In the genomic region with DNA sequence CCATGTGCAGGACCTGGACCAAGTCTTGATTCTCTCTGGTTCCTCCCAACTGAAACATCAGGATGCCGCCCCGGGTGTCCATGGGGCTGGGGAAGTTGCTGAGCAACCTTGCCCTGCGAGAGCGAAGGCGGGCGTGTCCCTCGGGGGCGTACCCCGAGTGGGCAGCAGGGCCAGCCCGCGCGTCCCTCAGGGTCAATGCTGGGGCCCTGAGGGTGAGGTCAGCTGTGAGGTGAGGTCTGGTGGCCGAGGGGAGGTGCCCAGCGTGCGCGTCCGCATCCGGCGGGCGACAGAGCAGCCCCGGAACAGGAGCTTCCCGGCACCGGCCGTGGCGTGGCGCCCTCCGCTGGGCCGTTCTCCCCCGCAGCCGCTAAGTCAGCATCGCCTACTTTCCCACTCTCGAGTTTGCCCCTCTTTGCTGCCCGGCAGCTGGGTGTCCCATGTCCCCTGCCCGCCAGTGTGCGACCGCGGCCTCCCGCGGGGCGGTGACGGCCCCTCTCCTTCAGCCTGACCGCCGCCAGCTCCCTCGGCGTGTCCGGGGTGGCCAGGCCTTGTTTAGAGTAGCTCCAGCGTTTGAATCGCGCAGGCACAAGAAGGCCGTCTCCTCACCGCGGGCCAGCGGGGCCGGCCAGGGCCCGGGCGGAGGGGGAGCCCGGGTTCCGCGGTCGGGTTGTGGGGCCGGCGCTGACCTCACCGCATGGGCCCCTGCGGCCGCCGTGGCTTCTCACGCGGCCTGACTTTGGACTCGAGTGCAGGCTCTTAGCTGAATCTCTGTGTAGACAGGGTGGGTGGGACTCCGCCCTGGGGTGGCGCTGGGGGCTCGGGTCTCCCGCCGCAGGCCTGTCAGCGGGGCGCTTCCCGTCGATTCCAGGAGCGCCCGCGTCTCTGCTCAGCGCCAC, we compare ENCODE assay signal across 9 cellular contexts. TPM values are rescaled to one million over a fixed set of nuclear protein-coding genes. Genes with fewer than 3 reads are reported as not detected.
DNase-seq lines count a peak whose midpoint lies in the region; ATAC-seq and TF ChIP-seq lines count a peak whose summit lies in the region.
"Had no signal": no experiment of that assay in that cellular context is flagged by ENCODE, and none has a peak within 500 bp of the region (broad histone marks: within the 10 kb centered on the region; RNA-seq: fewer than 3 reads in every experiment).

No MANE protein-coding gene starts in this region.

- peak; percentile 48 to 51 for ATAC-seq in activated CD4-positive, CD25-positive, alpha-beta regulatory T cell treated with anti-CD3 and anti-CD28 coated beads, Interleukin-2, amount 50 U/mL, for 24 hours

- H3K9me3 Mint-ChIP-seq in CD4-positive, alpha-beta memory T cell = no peaks in the 10 kb centered on the region
- no peaks in the 10 kb centered on the region for H3K9me3 Mint-ChIP-seq in IgD-negative memory B cell

- H3K27me3 Mint-ChIP-seq in CD4-positive, alpha-beta memory T cell = peaks cover 6 to 19% of the 10 kb centered on the region in 2 donors
- peaks cover 15% of the 10 kb centered on the region for H3K27me3 Mint-ChIP-seq in IgD-negative memory B cell

- intact Hi-C loops in CD4-positive, alpha-beta memory T cell (cut with micrococcal nuclease) = loop anchor here (2.0 to 5.0 kb wide), 2 partner anchors 33 to 171 kb away; a partner anchor contains a TSS

- H3K9me3 ChIP-seq in CD4-positive, alpha-beta memory T cell (ENCODE audit: control insufficient read depth in 1 of 2, low read length in 2 of 2) = no peaks in the 10 kb centered on the region
- H3K9me3 ChIP-seq in ectodermal cell (ENCODE audit: control insufficient read depth, low read length) = no peaks in the 10 kb centered on the region
- no peaks in the 10 kb centered on the region for H3K9me3 ChIP-seq in liver (ENCODE audit: control insufficient read depth in 4 of 4, low read length in 3 of 4)

- peaks cover 0 to 6% (median 1%) of the 10 kb centered on the region in 4 donors for H3K4me1 Mint-ChIP-seq in CD4-positive, alpha-beta memory T cell
- H3K4me1 Mint-ChIP-seq in IgD-negative memory B cell = peaks cover 0 to 6% (median 4%) of the 10 kb centered on the region in 3 donors

- POLR2A ChIA-PET in CD4-positive, alpha-beta memory T cell (lab: Charles Lee; ENCODE audit: partially characterized antibody) = interaction anchor here (1.4 to 2.1 kb wide), 3 partner anchors 9 to 264 kb away, joined by 4 to 22 read pairs (median 6); a partner anchor contains a TSS

- peak overlapping the region; percentile 30 to 64 for H3K9ac ChIP-seq in liver (ENCODE audit: low read depth in 1 of 2, low read length in 2 of 2)

- H3K27me3 ChIP-seq in CD4-positive, alpha-beta memory T cell (ENCODE audit: insufficient read depth, low read length) = peaks cover 15% of the 10 kb centered on the region
- H3K27me3 ChIP-seq in ectodermal cell (ENCODE audit: control insufficient read depth, insufficient read depth, low read length, poor library complexity, severe bottlenecking) = peaks cover 54% of the 10 kb centered on the region
- no peaks in the 10 kb centered on the region for H3K27me3 ChIP-seq in liver (ENCODE audit: control insufficient read depth in 4 of 4, insufficient read depth in 4 of 4, low read length in 3 of 4)

- peaks cover 8% of the 10 kb centered on the region for H3K4me1 ChIP-seq in CD4-positive, alpha-beta memory T cell (ENCODE audit: insufficient read depth, low read length)
- H3K4me1 ChIP-seq in ectodermal cell (ENCODE audit: control insufficient read depth, insufficient read depth, low read length) (peaks cover 3% of the 10 kb centered on the region), liver (ENCODE audit: control insufficient read depth in 4 of 4, insufficient read depth in 4 of 4, low read length in 3 of 4) (peaks cover 0 to 11% (median 3%) of the 10 kb centered on the region in 4 donors)

- no peak overlapping the region for H3K27ac ChIP-seq in CD4-positive, alpha-beta memory T cell (ENCODE audit: low read depth, low read length)
- H3K27ac ChIP-seq in ectodermal cell (ENCODE audit: insufficient read depth, low read depth, low read length, poor library complexity, severe bottlenecking) = no peak overlapping the region
- H3K27ac ChIP-seq in liver (ENCODE audit: low read depth in 1 of 2, low read length in 2 of 2) = peak overlapping the region; percentile 79 to 88

- H3K36me3 ChIP-seq in CD4-positive, alpha-beta memory T cell (ENCODE audit: insufficient read depth, low read length) = no peaks in the 10 kb centered on the region
- no peaks in the 10 kb centered on the region for H3K36me3 ChIP-seq in ectodermal cell (ENCODE audit: control insufficient read depth, insufficient read depth, low read length)
- no peaks in the 10 kb centered on the region for H3K36me3 ChIP-seq in liver (ENCODE audit: control insufficient read depth in 4 of 4, insufficient read depth in 3 of 4, low read depth in 1 of 4, low read length in 3 of 4)

- H3K36me3 Mint-ChIP-seq in CD4-positive, alpha-beta memory T cell = no peaks in the 10 kb centered on the region
- no peaks in the 10 kb centered on the region for H3K36me3 Mint-ChIP-seq in IgD-negative memory B cell

- peak; percentile 51 to 52 for TF ChIP-seq RAD21 in liver (IDR thresholded peaks at IDR 0.05)

- CTCF ChIA-PET in CD4-positive, alpha-beta memory T cell (lab: Charles Lee; ENCODE audit: partially characterized antibody) = interaction anchor here (0.6 to 3.1 kb wide), 20 partner anchors 9 to 200 kb away, joined by 3 to 29 read pairs (median 5); no protein-coding TSS in a partner anchor

- DNase-seq in CD4-positive, alpha-beta memory T cell = peak in 4 of 5 donors; percentile 32 to 48 (median 38)
- DNase-seq in GM20000 (ENCODE audit: low spot score) = peak; percentile 82
- peak; percentile 17 for DNase-seq in stimulated activated CD8-positive, alpha-beta memory T cell treated with anti-CD3 and anti-CD28 coated beads, Interleukin-12 subunit alpha, Interleukin-12 subunit beta, amount 100 ng/mL, for 4 hours (ENCODE audit: low read depth)
- no peak for DNase-seq in NCI-H2029 treated with DMSO at 0.1 percent for 48 hours (lab: John Stamatoyannopoulos, UW)

- H3K4me3 ChIP-seq in CD4-positive, alpha-beta memory T cell (ENCODE audit: low read length in 2 of 2) = peak overlapping the region; percentile 42 to 52
- H3K4me3 ChIP-seq in ectodermal cell (ENCODE audit: insufficient read depth, low read depth, low read length) (peak overlapping the region; percentile 51), liver (ENCODE audit: low read depth in 1 of 3, low read length in 3 of 3) (peak overlapping the region; percentile 37 to 72 (median 65))

- TF ChIP-seq CTCF in GM20000 (IDR thresholded peaks at IDR 0.05; ENCODE audit: extremely low read depth, missing control alignments) (peak; percentile 41), liver (IDR thresholded peaks at IDR 0.05; ENCODE audit: low read depth, low read length, missing input control) (peak; percentile 16)

- H3K4me3 Mint-ChIP-seq in CD4-positive, alpha-beta memory T cell = peak overlapping the region; percentile 64 to 83 (median 72)
- peak overlapping the region; percentile 39 to 90 (median 78) for H3K4me3 Mint-ChIP-seq in IgD-negative memory B cell

- WGBS in ectodermal cell, 2 experiments = 2% methylated on average over 82 of the region's 82 CpGs
- WGBS in liver = under 1% methylated on average over 82 of the region's 82 CpGs

- H3K27ac Mint-ChIP-seq in CD4-positive, alpha-beta memory T cell = peak overlapping the region in 1 of 7 donors; percentile 63
- no peak overlapping the region for H3K27ac Mint-ChIP-seq in IgD-negative memory B cell

TF ChIP-seq in liver, 16 proteins besides CTCF, POLR2A, EP300 and RAD21 (continues in another document):
- TF ChIP-seq RXRA (IDR thresholded peaks at IDR 0.05) (peak; percentile 20 to 35), FOXA2 (IDR thresholded peaks at IDR 0.05) (no peak), JUND (IDR thresholded peaks at IDR 0.05) (no peak), TAF1 (conservative IDR thresholded peaks at IDR 0.05) (no peak), YY1 (IDR thresholded peaks at IDR 0.05) (peak; percentile 68), NR2F2 (IDR thresholded peaks at IDR 0.05) (no peak), GABPA (IDR thresholded peaks at IDR 0.05 in 1 of 2, conservative IDR thresholded peaks at IDR 0.05 in 1 of 2) (peak in 1 of 2 donors; percentile 34), HNF4A (conservative IDR thresholded peaks at IDR 0.05) (peak; percentile 36 to 52), EGR1 (IDR thresholded peaks at IDR 0.05; ENCODE audit: low read depth in 2 of 2) (no peak), HNF4G (IDR thresholded peaks at IDR 0.05) (no peak)
- TF ChIP-seq, protein P1, sequence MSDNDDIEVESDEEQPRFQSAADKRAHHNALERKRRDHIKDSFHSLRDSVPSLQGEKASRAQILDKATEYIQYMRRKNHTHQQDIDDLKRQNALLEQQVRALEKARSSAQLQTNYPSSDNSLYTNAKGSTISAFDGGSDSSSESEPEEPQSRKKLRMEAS (IDR thresholded peaks at IDR 0.05) = no peak
- TF ChIP-seq, protein P2, sequence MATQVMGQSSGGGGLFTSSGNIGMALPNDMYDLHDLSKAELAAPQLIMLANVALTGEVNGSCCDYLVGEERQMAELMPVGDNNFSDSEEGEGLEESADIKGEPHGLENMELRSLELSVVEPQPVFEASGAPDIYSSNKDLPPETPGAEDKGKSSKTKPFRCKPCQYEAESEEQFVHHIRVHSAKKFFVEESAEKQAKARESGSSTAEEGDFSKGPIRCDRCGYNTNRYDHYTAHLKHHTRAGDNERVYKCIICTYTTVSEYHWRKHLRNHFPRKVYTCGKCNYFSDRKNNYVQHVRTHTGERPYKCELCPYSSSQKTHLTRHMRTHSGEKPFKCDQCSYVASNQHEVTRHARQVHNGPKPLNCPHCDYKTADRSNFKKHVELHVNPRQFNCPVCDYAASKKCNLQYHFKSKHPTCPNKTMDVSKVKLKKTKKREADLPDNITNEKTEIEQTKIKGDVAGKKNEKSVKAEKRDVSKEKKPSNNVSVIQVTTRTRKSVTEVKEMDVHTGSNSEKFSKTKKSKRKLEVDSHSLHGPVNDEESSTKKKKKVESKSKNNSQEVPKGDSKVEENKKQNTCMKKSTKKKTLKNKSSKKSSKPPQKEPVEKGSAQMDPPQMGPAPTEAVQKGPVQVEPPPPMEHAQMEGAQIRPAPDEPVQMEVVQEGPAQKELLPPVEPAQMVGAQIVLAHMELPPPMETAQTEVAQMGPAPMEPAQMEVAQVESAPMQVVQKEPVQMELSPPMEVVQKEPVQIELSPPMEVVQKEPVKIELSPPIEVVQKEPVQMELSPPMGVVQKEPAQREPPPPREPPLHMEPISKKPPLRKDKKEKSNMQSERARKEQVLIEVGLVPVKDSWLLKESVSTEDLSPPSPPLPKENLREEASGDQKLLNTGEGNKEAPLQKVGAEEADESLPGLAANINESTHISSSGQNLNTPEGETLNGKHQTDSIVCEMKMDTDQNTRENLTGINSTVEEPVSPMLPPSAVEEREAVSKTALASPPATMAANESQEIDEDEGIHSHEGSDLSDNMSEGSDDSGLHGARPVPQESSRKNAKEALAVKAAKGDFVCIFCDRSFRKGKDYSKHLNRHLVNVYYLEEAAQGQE (IDR thresholded peaks at IDR 0.05) = peak; percentile 37

RNA-seq across cellular contexts. Expression of a gene that starts 33.0 kb away (rescaled TPM):
- total RNA-seq in CD4-positive, alpha-beta memory T cell = under 1 TPM in 1 of 2 experiments, not detected in 1; 0.09 TPM
- not detected for polyA plus RNA-seq in CD4-positive, alpha-beta memory T cell
- 0.33 TPM for polyA plus RNA-seq in IgD-negative memory B cell
- 0.26 TPM for polyA plus RNA-seq in ectodermal cell (2013, experiment 1 of 4)
- polyA plus RNA-seq in ectodermal cell (2013, experiment 2 of 4) = 0.21 TPM
- 0.16 TPM for polyA plus RNA-seq in ectodermal cell (2013, experiment 3 of 4)
- polyA plus RNA-seq in ectodermal cell (2013, experiment 4 of 4) = 0.20 TPM
- under 1 TPM in 1 of 2 donors, not detected in 1; 0.05 TPM for total RNA-seq in liver
- polyA plus RNA-seq in liver = under 1 TPM in 1 of 2 donors, not detected in 1; 0.02 TPM
- total RNA-seq: subcutaneous adipose tissue had no signal

Comparison
In these comparisons a context has a peak if more than half of its experiments do, and no peak if none do; other contexts are left out.
1. H3K27ac ChIP-seq: peak in liver (2 of 2); none in CD4-positive, alpha-beta memory T cell (single experiment) and ectodermal cell (single experiment).
2. Peak in every context shown above with its lines, with median percentiles within 50 percentile points of each other: H3K4me3 ChIP-seq.